Comparison of ENCODE assay signal across 8 cellular contexts in the genomic region with DNA sequence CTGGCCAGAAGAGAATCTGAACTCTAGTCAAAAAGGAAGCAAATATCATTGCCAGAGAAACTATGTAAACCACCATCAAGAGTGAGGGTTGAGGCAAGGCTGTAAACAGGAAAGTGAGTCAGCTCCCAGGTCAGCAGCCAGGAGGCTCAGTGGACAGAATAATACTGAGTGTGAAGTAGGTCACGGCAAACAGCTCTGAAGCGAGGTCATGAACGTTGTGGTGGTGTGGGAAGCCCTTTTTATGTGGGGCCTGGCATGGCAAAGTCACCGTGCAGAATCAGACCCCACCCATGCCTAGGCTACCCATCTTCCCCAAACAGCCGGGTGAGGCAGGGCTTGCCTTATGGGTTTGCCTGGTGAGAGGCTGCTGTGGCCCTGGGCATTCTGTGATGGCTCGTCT. TPM values are rescaled to one million over a fixed set of nuclear protein-coding genes. Genes with fewer than 3 reads are reported as not detected.
DNase-seq lines count a peak whose midpoint lies in the region; ATAC-seq and TF ChIP-seq lines count a peak whose summit lies in the region.

No MANE protein-coding gene starts in this region.

- no peak overlapping the region for H3K27ac Mint-ChIP-seq in endodermal cell
- H3K27ac Mint-ChIP-seq in WTC11 = no peak overlapping the region

- H3K4me3 Mint-ChIP-seq in endodermal cell (no peak overlapping the region), WTC11 (no peak overlapping the region)

- peak; percentile 35 for DNase-seq in NOMO-1 treated with dmso at 0.1 percent for 144 hours (lab: John Stamatoyannopoulos, UW; ENCODE audit: unreplicated experiment)
- peak; percentile 21 to 52 for DNase-seq in activated T-helper 1 cell treated with anti-CD3 and anti-CD28 coated beads, Interleukin-2, amount 50 U/mL, for 16 hours (ENCODE audit: low read depth in 1 of 2, low spot score in 1 of 2)
- peak; percentile 64 for DNase-seq in Right ventricle myocardium superior
- DNase-seq in stimulated activated CD4-positive, alpha-beta T cell treated with anti-CD3 and anti-CD28 coated beads, Interleukin-12 subunit alpha, Interleukin-12 subunit beta, amount 100 ng/mL, for 48 hours (ENCODE audit: low read depth in 2 of 3, low spot score in 1 of 3) = peak in 2 of 3 donors; percentile 26 to 47
- no peak for DNase-seq in endodermal cell
- no peak for DNase-seq in WTC11 (ENCODE audit: low spot score)
- DNase-seq in DMS114 treated with DMSO at 0.1 percent for 48 hours (lab: John Stamatoyannopoulos, UW; ENCODE audit: unreplicated experiment) = no peak

- H3K9me3 Mint-ChIP-seq in endodermal cell = peaks cover 14% of the 10 kb centered on the region
- H3K9me3 Mint-ChIP-seq in WTC11 = 0 out of 2 replicates have a peak, but pooled peaks cover 11% of the 10 kb centered on the region

- H3K36me3 ChIP-seq in endodermal cell (ENCODE audit: control insufficient read depth, insufficient read depth, low read length) = no peaks in the 10 kb centered on the region

- ATAC-seq in GM18502 (IDR thresholded peaks at IDR 0.05; ENCODE audit: poor library complexity, unreplicated experiment) (peak; percentile 32), Right ventricle myocardium superior (ENCODE audit: poor library complexity) (peak; percentile 54), WTC11 (no peak)

- POLR2A ChIA-PET in WTC11 (lab: Charles Lee) = no interaction called here

- no peaks in the 10 kb centered on the region for H3K4me1 ChIP-seq in endodermal cell (ENCODE audit: control insufficient read depth, insufficient read depth, low read length)

- CTCF ChIA-PET in WTC11 (lab: Charles Lee) = interaction anchor here (1.6 kb wide), 1 partner anchor 132 kb away, joined by 6 read pairs; no protein-coding TSS in a partner anchor

- peaks cover 10% of the 10 kb centered on the region for H3K4me1 Mint-ChIP-seq in endodermal cell
- no peaks in the 10 kb centered on the region for H3K4me1 Mint-ChIP-seq in WTC11

- no peaks in the 10 kb centered on the region for H3K27me3 Mint-ChIP-seq in endodermal cell (ENCODE audit: insufficient read depth)
- no peaks in the 10 kb centered on the region for H3K27me3 Mint-ChIP-seq in WTC11 (ENCODE audit: low read depth)

- intact Hi-C loops in Right ventricle myocardium superior (cut with DNase I) = no loop called here

- no peak overlapping the region for H3K9ac ChIP-seq in endodermal cell (ENCODE audit: extremely low read depth, low read length, poor library complexity, severe bottlenecking)

- H3K9me3 ChIP-seq in endodermal cell (ENCODE audit: control insufficient read depth, low read length) = peaks cover 16% of the 10 kb centered on the region

- 80 to 95% methylated on average over 1 to 6 of the region's 6 CpGs for WGBS in endodermal cell (ENCODE audit: insufficient coverage in 1 of 2, insufficient read length in 1 of 2), 2 experiments

- TF ChIP-seq CTCF in endodermal cell (conservative IDR thresholded peaks at IDR 0.05) (no peak), WTC11 (IDR thresholded peaks at IDR 0.05) (no peak)

- H3K27ac ChIP-seq in endodermal cell (ENCODE audit: low read depth, low read length) = no peak overlapping the region

- H3K27me3 ChIP-seq in endodermal cell (ENCODE audit: control insufficient read depth, insufficient read depth, low read length, poor library complexity, severe bottlenecking) = no peaks in the 10 kb centered on the region

- no peaks in the 10 kb centered on the region for H3K36me3 Mint-ChIP-seq in endodermal cell (ENCODE audit: low read depth)
- H3K36me3 Mint-ChIP-seq in WTC11 = no peaks in the 10 kb centered on the region

- H3K4me3 ChIP-seq in endodermal cell (ENCODE audit: low read length) = no peak overlapping the region

TF ChIP-seq in WTC11, 78 proteins besides CTCF, POLR2A, EP300 and RAD21:
- TF ChIP-seq NFYB (CRISPR knock-in tag; conservative IDR thresholded peaks at IDR 0.05; ENCODE audit: low read depth) = no peak
- TF ChIP-seq, protein P1, sequence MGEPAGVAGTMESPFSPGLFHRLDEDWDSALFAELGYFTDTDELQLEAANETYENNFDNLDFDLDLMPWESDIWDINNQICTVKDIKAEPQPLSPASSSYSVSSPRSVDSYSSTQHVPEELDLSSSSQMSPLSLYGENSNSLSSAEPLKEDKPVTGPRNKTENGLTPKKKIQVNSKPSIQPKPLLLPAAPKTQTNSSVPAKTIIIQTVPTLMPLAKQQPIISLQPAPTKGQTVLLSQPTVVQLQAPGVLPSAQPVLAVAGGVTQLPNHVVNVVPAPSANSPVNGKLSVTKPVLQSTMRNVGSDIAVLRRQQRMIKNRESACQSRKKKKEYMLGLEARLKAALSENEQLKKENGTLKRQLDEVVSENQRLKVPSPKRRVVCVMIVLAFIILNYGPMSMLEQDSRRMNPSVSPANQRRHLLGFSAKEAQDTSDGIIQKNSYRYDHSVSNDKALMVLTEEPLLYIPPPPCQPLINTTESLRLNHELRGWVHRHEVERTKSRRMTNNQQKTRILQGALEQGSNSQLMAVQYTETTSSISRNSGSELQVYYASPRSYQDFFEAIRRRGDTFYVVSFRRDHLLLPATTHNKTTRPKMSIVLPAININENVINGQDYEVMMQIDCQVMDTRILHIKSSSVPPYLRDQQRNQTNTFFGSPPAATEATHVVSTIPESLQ (CRISPR knock-in tag; IDR thresholded peaks at IDR 0.05) = no peak
- no peak for TF ChIP-seq SP1 (CRISPR knock-in tag; conservative IDR thresholded peaks at IDR 0.05)
- TF ChIP-seq ZNF232 (CRISPR knock-in tag; IDR thresholded peaks at IDR 0.05) = no peak
- TF ChIP-seq ZNF396 (CRISPR knock-in tag; IDR thresholded peaks at IDR 0.05; ENCODE audit: borderline replicate concordance) = no peak
- no peak for TF ChIP-seq AR (CRISPR knock-in tag; IDR thresholded peaks at IDR 0.05)
- TF ChIP-seq, protein P2, sequence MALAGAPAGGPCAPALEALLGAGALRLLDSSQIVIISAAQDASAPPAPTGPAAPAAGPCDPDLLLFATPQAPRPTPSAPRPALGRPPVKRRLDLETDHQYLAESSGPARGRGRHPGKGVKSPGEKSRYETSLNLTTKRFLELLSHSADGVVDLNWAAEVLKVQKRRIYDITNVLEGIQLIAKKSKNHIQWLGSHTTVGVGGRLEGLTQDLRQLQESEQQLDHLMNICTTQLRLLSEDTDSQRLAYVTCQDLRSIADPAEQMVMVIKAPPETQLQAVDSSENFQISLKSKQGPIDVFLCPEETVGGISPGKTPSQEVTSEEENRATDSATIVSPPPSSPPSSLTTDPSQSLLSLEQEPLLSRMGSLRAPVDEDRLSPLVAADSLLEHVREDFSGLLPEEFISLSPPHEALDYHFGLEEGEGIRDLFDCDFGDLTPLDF (CRISPR knock-in tag; IDR thresholded peaks at IDR 0.05) = no peak
- no peak for TF ChIP-seq IRF1 (CRISPR knock-in tag; IDR thresholded peaks at IDR 0.05)
- TF ChIP-seq EMX1 (CRISPR knock-in tag; IDR thresholded peaks at IDR 0.05) = no peak
- TF ChIP-seq ATF3 (CRISPR knock-in tag; conservative IDR thresholded peaks at IDR 0.05) = no peak
- no peak for TF ChIP-seq IRF2 (CRISPR knock-in tag; IDR thresholded peaks at IDR 0.05; ENCODE audit: borderline replicate concordance, low read depth)
- TF ChIP-seq FOXK1 (CRISPR knock-in tag; IDR thresholded peaks at IDR 0.05) = no peak
- no peak for TF ChIP-seq MYBL2 (CRISPR knock-in tag; IDR thresholded peaks at IDR 0.05)
- no peak for TF ChIP-seq ZBTB43 (CRISPR knock-in tag; IDR thresholded peaks at IDR 0.05)
TF ChIP-seq in WTC11: peak in this region for 0.

RNA-seq across cellular contexts. Expression of gene THBS1, which starts 43.9 kb away (rescaled TPM):
- total RNA-seq in Right ventricle myocardium superior (37.5 TPM), endodermal cell (10 to 100 TPM; 13.9 to 16.5 TPM), WTC11 (2021) (37.1 to 41.4 TPM (median 41.2 TPM) in 3 replicates)
- polyA plus RNA-seq in endodermal cell (2013, experiment 1 of 2) = 27.0 TPM
- 28.3 TPM for polyA plus RNA-seq in endodermal cell (2013, experiment 2 of 2)

Comparison
In these comparisons a context has a peak if more than half of its experiments do, and no peak if none do; other contexts are left out.
1. DNase-seq: peak in NOMO-1 treated with dmso at 0.1 percent for 144 hours (single experiment), activated T-helper 1 cell treated with anti-CD3 and anti-CD28 coated beads, Interleukin-2, amount 50 U/mL, for 16 hours (2 of 2), Right ventricle myocardium superior (single experiment) and stimulated activated CD4-positive, alpha-beta T cell treated with anti-CD3 and anti-CD28 coated beads, Interleukin-12 subunit alpha, Interleukin-12 subunit beta, amount 100 ng/mL, for 48 hours (2 of 3); none in endodermal cell (single experiment), WTC11 (single experiment) and DMS114 treated with DMSO at 0.1 percent for 48 hours (single experiment).